In genomic region chr19:35879770-35880317, GRCh38 we compare ENCODE assay signal across 9 cellular contexts. TPM values are rescaled to one million over a fixed set of nuclear protein-coding genes. Genes with fewer than 3 reads are reported as not detected.
DNase-seq lines count a peak whose midpoint lies in the region; ATAC-seq and TF ChIP-seq lines count a peak whose summit lies in the region.
"Had no signal": no experiment of that assay in that cellular context is flagged by ENCODE, and none has a peak within 500 bp of the region (broad histone marks: within the 10 kb centered on the region; RNA-seq: fewer than 3 reads in every experiment).

No MANE protein-coding gene starts in this region.

- no peaks in the 10 kb centered on the region for H3K9me3 ChIP-seq in right lobe of liver

- no peak overlapping the region for H3K27ac ChIP-seq in right lobe of liver
- H3K27ac ChIP-seq: 22Rv1 had no signal

- TF ChIP-seq POLR2A in right lobe of liver (IDR thresholded peaks at IDR 0.05) = no peak

- peak; percentile 94 to 99 (median 97) for ATAC-seq in right lobe of liver
- no peak for ATAC-seq in GM19463 (IDR thresholded peaks at IDR 0.05; ENCODE audit: unreplicated experiment)

- H3K4me1 ChIP-seq in right lobe of liver = no peaks in the 10 kb centered on the region

- 3% methylated on average over 23 of the region's 28 CpGs for WGBS in right lobe of liver (ENCODE audit: insufficient coverage, low coverage, low lambda C conversion rate, missing lambda C conversion rate)

- no peaks in the 10 kb centered on the region for H3K27me3 ChIP-seq in right lobe of liver

- H3K4me3 ChIP-seq in right lobe of liver = no peak overlapping the region

- H3K36me3 ChIP-seq in right lobe of liver = no peaks in the 10 kb centered on the region

- no peak for TF ChIP-seq CTCF in right lobe of liver (IDR thresholded peaks at IDR 0.05)

- intact Hi-C loops in right lobe of liver (cut with DNase I) = loop anchor here (5.0 kb wide), 1 partner anchor 57 kb away; the partner anchor contains the start of gene LRFN3 (in 2 of the 2)

- DNase-seq in NCI-H2081 (lab: John Stamatoyannopoulos, UW) (peak; percentile 14 to 36), NCI-H2081 treated with DMSO at 0.1 percent for 48 hours (lab: John Stamatoyannopoulos, UW) (no peak), NCI-H526 treated with DMSO at 0.1 percent for 48 hours (lab: John Stamatoyannopoulos, UW) (peak; percentile 57), dermis blood vessel endothelial cell (peak; percentile 85), right lobe of liver (peak; percentile 91 to 92 (median 92))
- peak; percentile 50 to 51 for DNase-seq in activated CD4-positive, alpha-beta T cell treated with anti-CD3 and anti-CD28 coated beads, Interleukin-2, amount 50 U/mL, for 4 hours
- DNase-seq in stimulated activated CD8-positive, alpha-beta memory T cell treated with anti-CD3 and anti-CD28 coated beads, Interleukin-15, amount 100 ng/mL, for 24 hours (ENCODE audit: low read depth) = peak; percentile 69

RNA-seq across cellular contexts. Expression of gene APLP1, which starts 11.5 kb away (rescaled TPM):
- total RNA-seq in dermis blood vessel endothelial cell = 1.9 and 2.5 TPM in 2 replicates
- total RNA-seq in right lobe of liver = 1 to 10 TPM in 1 of 6 experiments, under 1 TPM in 2, not detected in 3; 0.27 to 1.5 (median 0.37) TPM

RNA-seq across cellular contexts. Expression of gene NFKBID, which starts 20.5 kb away (rescaled TPM):
- 2.7 and 3.2 TPM in 2 replicates for total RNA-seq in dermis blood vessel endothelial cell
- total RNA-seq in right lobe of liver = 1 to 10 TPM; 1.0 to 2.6 (median 1.7) TPM

RNA-seq across cellular contexts. Expression of gene HCST, which starts 22.5 kb away (rescaled TPM):
- total RNA-seq in dermis blood vessel endothelial cell (0.19 TPM in 1 of 2 replicates, not detected in the other), right lobe of liver (1 to 10 TPM in 5 of 6 experiments, not detected in 1; 1.7 to 4.2 (median 2.4) TPM)

RNA-seq across cellular contexts. Expression of gene KIRREL2, which starts 23.1 kb away (rescaled TPM):
- total RNA-seq in dermis blood vessel endothelial cell (not detected in 2 replicates), right lobe of liver (not detected)

RNA-seq across cellular contexts. Expression of gene NPHS1, which starts 27.5 kb away (rescaled TPM):
- total RNA-seq in dermis blood vessel endothelial cell (not detected in 2 replicates), right lobe of liver (not detected)
